Comparison of ENCODE assay signal across 1 cellular context in genomic region chr6:82247634-82248232, GRCh38.
TF ChIP-seq lines count a peak whose summit lies in the region.

IBTK (minus strand) TSS chr6:82247744; CDS start chr6:82240486, 7,258 bp downstream.

TF ChIP-seq in HepG2, 621 proteins besides CTCF, POLR2A, EP300 and RAD21 (continued from another document and continues in another):
- TF ChIP-seq ZUFSP (CRISPR knock-in tag; IDR thresholded peaks at IDR 0.05; ENCODE audit: borderline replicate concordance), result no peak
- no peak for TF ChIP-seq ZNF484 (CRISPR knock-in tag; IDR thresholded peaks at IDR 0.05; ENCODE audit: borderline replicate concordance, low read depth)
- TF ChIP-seq HDAC6 (IDR thresholded peaks at IDR 0.05; ENCODE audit: low read depth, low read length), result no peak
- peak; percentile 57; the same call in 1 of the 2 replicates for TF ChIP-seq NR2C2 (CRISPR knock-in tag; IDR thresholded peaks at IDR 0.05; ENCODE audit: borderline replicate concordance)
- peak; percentile 76; the same call in 1 of the 2 replicates for TF ChIP-seq MTERF4 (CRISPR knock-in tag; IDR thresholded peaks at IDR 0.05)
- TF ChIP-seq REST (IDR thresholded peaks at IDR 0.05; ENCODE audit: borderline replicate concordance in 1 of 2, low read depth in 1 of 2, low read length in 2 of 2), result peak in 1 of 2 experiments; percentile 47; a peak in 1 of 4 replicates
- no peak for TF ChIP-seq ISX (CRISPR knock-in tag; conservative IDR thresholded peaks at IDR 0.05)
- no peak for TF ChIP-seq REL (CRISPR knock-in tag; conservative IDR thresholded peaks at IDR 0.05)
- TF ChIP-seq RBM39 (IDR thresholded peaks at IDR 0.05; ENCODE audit: low read depth, low read length, poor library complexity, severe bottlenecking), result peak; percentile 85
- no peak for TF ChIP-seq ZBTB40 (IDR thresholded peaks at IDR 0.05)
- TF ChIP-seq ZBTB40 (CRISPR knock-in tag; IDR thresholded peaks at IDR 0.05), result no peak; the same call in 1 of the 2 replicates
- no peak for TF ChIP-seq ZNF780A (CRISPR knock-in tag; IDR thresholded peaks at IDR 0.05)
- 0 out of 2 replicates have a peak, but pooled peaks have one; percentile 92 for TF ChIP-seq ZNF20 (CRISPR knock-in tag; IDR thresholded peaks at IDR 0.05)
- peak; percentile 87 for TF ChIP-seq ZNF687 (CRISPR knock-in tag; IDR thresholded peaks at IDR 0.05)
- TF ChIP-seq AKNA (CRISPR knock-in tag; IDR thresholded peaks at IDR 0.05; ENCODE audit: borderline replicate concordance), result no peak
- TF ChIP-seq SIN3B (IDR thresholded peaks at IDR 0.05; ENCODE audit: low read length), result no peak
- TF ChIP-seq NONO (IDR thresholded peaks at IDR 0.05), result no peak
- TF ChIP-seq NONO (CRISPR knock-in tag; conservative IDR thresholded peaks at IDR 0.05), result no peak
- TF ChIP-seq MIXL1 (CRISPR knock-in tag; IDR thresholded peaks at IDR 0.05), result no peak
- no peak for TF ChIP-seq EZH2 (conservative IDR thresholded peaks at IDR 0.05; ENCODE audit: low read depth, low read length)
- TF ChIP-seq ZNF570 (CRISPR knock-in tag; IDR thresholded peaks at IDR 0.05; ENCODE audit: borderline replicate concordance), result no peak
- no peak for TF ChIP-seq ZNF703 (CRISPR knock-in tag; IDR thresholded peaks at IDR 0.05; ENCODE audit: borderline replicate concordance)
- TF ChIP-seq ZNF547 (CRISPR knock-in tag; IDR thresholded peaks at IDR 0.05), result peak; percentile 16; the same call in 1 of the 2 replicates
